In genomic region chr1:107950434-107950833, GRCh38 we compare ENCODE assay signal across 18 cellular contexts.
A peak's percentile ranks its signal among the peaks of the same experiment; 100 is the strongest.
DNase-seq lines count a peak whose midpoint lies in the region; ATAC-seq and TF ChIP-seq lines count a peak whose summit lies in the region.
"Had no signal": no experiment of that assay in that cellular context is flagged by ENCODE, and none has a peak within 500 bp of the region (broad histone marks: within the 10 kb centered on the region; RNA-seq: fewer than 3 reads in every experiment).

No MANE protein-coding gene starts in this region.

- H3K36me3 ChIP-seq in BLaER1 treated with 17β-estradiol and CSF1 and Interleukin-3, amounts not matched to agents 10 nM and 100 nM = peaks cover 0 to 23% (median 0%) of the 10 kb centered on the region in 11 experiments; a peak in 4 of 22 replicates
- H3K36me3 ChIP-seq: cardiac muscle cell, suprapubic skin, vagina had no signal

- H3K27ac ChIP-seq in BLaER1 treated with 17β-estradiol and CSF1 and Interleukin-3, amounts not matched to agents 10 nM and 100 nM = no peak overlapping the region
- H3K27ac ChIP-seq: cardiac muscle cell, parathyroid adenoma, suprapubic skin, vagina had no signal

- peak; percentile 76 for DNase-seq in NCI-H69 (lab: John Stamatoyannopoulos, UW)
- peak; percentile 7 to 52 for DNase-seq in erythroblast (lab: John Stamatoyannopoulos, UW)
- no peak for DNase-seq in DMS153 treated with DMSO at 0.1 percent for 48 hours (lab: John Stamatoyannopoulos, UW; ENCODE audit: unreplicated experiment)
- no peak for DNase-seq in epidermal melanocyte (ENCODE audit: insufficient read length, low spot score)
- no peak for DNase-seq in cortex of kidney (lab: John Stamatoyannopoulos, UW)
- DNase-seq in NCI-H1092 treated with DMSO at 0.1 percent for 48 hours (lab: John Stamatoyannopoulos, UW) = no peak
- DNase-seq: amniotic stem cell; Caco-2; NCI-H1436; NCI-H446; Right ventricle myocardium superior; stimulated activated CD4-positive, alpha-beta T cell treated with anti-CD3 and anti-CD28 coated beads, Interleukin-4, amount 100 ng/mL, for 1 hour had no signal

- H3K9ac ChIP-seq in BLaER1 treated with 17β-estradiol and CSF1 and Interleukin-3, amounts not matched to agents 10 nM and 100 nM = no peak overlapping the region
- H3K9ac ChIP-seq: parathyroid adenoma had no signal

- no peak overlapping the region for H3K4me3 ChIP-seq in BLaER1 treated with 17β-estradiol and CSF1 and Interleukin-3, amounts not matched to agents 10 nM and 100 nM
- H3K4me3 ChIP-seq: cardiac muscle cell, suprapubic skin, vagina had no signal

- TF ChIP-seq POLR2A in erythroblast (IDR thresholded peaks at IDR 0.05; ENCODE audit: low read length) = peak; percentile 16

- H3K9me3 ChIP-seq in BLaER1 treated with 17β-estradiol and CSF1 and Interleukin-3, amounts not matched to agents 10 nM and 100 nM (replicated peaks in 1 of 11) = peaks cover 0 to 19% (median 7%) of the 10 kb centered on the region in 11 experiments; a peak in 7 of 22 replicates
- H3K9me3 ChIP-seq: Caco-2, suprapubic skin, vagina had no signal

- H4K20me1 ChIP-seq in BLaER1 treated with 17β-estradiol and CSF1 and Interleukin-3, amounts not matched to agents 10 nM and 100 nM = peaks cover 0 to 13% (median 0%) of the 10 kb centered on the region in 11 experiments; a peak in 3 of 22 replicates

- H3K4me1 ChIP-seq in BLaER1 treated with 17β-estradiol and CSF1 and Interleukin-3, amounts not matched to agents 10 nM and 100 nM = peaks cover 32 to 81% (median 45%) of the 10 kb centered on the region in 10 experiments
- H3K4me1 ChIP-seq: Caco-2, parathyroid adenoma, vagina had no signal

- H3K27me3 ChIP-seq in BLaER1 treated with 17β-estradiol and CSF1 and Interleukin-3, amounts not matched to agents 10 nM and 100 nM = no peaks in the 10 kb centered on the region
- H3K27me3 ChIP-seq: cardiac muscle cell, suprapubic skin, vagina had no signal

- peak; percentile 16 for ATAC-seq in GM18867 (IDR thresholded peaks at IDR 0.05; ENCODE audit: unreplicated experiment)

- peak overlapping the region; percentile 0 to 45 (median 22); a peak in 13 of 22 replicates for H3K4me2 ChIP-seq in BLaER1 treated with 17β-estradiol and CSF1 and Interleukin-3, amounts not matched to agents 10 nM and 100 nM

Comparison
In these comparisons a context has a peak if more than half of its experiments do, and no peak if none do; other contexts are left out.
1. DNase-seq: peak in NCI-H69 (single experiment) and erythroblast (2 of 2); none in DMS153 treated with DMSO at 0.1 percent for 48 hours (single experiment), epidermal melanocyte (single experiment), cortex of kidney (single experiment) and NCI-H1092 treated with DMSO at 0.1 percent for 48 hours (single experiment).